In genomic region chr4:122842984-122843531, GRCh38 we compare ENCODE assay signal across 15 cellular contexts. TPM values are rescaled to one million over a fixed set of nuclear protein-coding genes. Genes with fewer than 3 reads are reported as not detected.
DNase-seq lines count a peak whose midpoint lies in the region; ATAC-seq and TF ChIP-seq lines count a peak whose summit lies in the region.
"Had no signal": no experiment of that assay in that cellular context is flagged by ENCODE, and none has a peak within 500 bp of the region (broad histone marks: within the 10 kb centered on the region; RNA-seq: fewer than 3 reads in every experiment).

No MANE protein-coding gene starts in this region.

- peaks cover 87% of the 10 kb centered on the region for H3K4me1 ChIP-seq in GM23248 (ENCODE audit: insufficient read depth)
- peaks cover 9% of the 10 kb centered on the region for H3K4me1 ChIP-seq in PC-3 (ENCODE audit: insufficient read depth, low read length)
- H3K4me1 ChIP-seq in smooth muscle cell (ENCODE audit: low read depth): peaks cover 21% of the 10 kb centered on the region

- ATAC-seq in PC-3 (peak; percentile 62), left cardiac atrium (peak in 1 of 2 donors; percentile 41), HG02981 (IDR thresholded peaks at IDR 0.05; ENCODE audit: unreplicated experiment) (no peak)
- ATAC-seq: stimulated activated effector memory CD8-positive, alpha-beta T cell treated with anti-CD3 and anti-CD28 coated beads, Interleukin-12 subunit alpha, Interleukin-12 subunit beta, amount 100 ng/mL, for 72 hours; T-helper 17 cell had no signal

- CTCF ChIA-PET in PC-3 (lab: Charles Lee): no interaction called here

- peak overlapping the region; percentile 21 for H3K4me3 ChIP-seq in GM23248
- H3K4me3 ChIP-seq in PC-3 (ENCODE audit: low read length): no peak overlapping the region
- no peak overlapping the region for H3K4me3 ChIP-seq in smooth muscle cell
- no peak overlapping the region for H3K4me3 ChIP-seq in dorsolateral prefrontal cortex

- TF ChIP-seq CTCF in PC-3 (conservative IDR thresholded peaks at IDR 0.05; ENCODE audit: low read depth, low read length) (no peak), smooth muscle cell (IDR thresholded peaks at IDR 0.05; ENCODE audit: borderline replicate concordance, insufficient read depth, poor library complexity, severe bottlenecking) (no peak), dorsolateral prefrontal cortex (IDR thresholded peaks at IDR 0.05 in 54 of 56, conservative IDR thresholded peaks at IDR 0.05 in 2 of 56; ENCODE audit: low read depth in 1 of 56, partially characterized antibody in 56 of 56) (no peak), GM13977 (IDR thresholded peaks at IDR 0.05; ENCODE audit: extremely low read depth, insufficient read depth, missing control alignments) (no peak)

- H4K20me1 ChIP-seq in GM23248 (ENCODE audit: insufficient read depth) (peaks cover 72% of the 10 kb centered on the region), PC-3 (ENCODE audit: low read length) (no peaks in the 10 kb centered on the region), smooth muscle cell (ENCODE audit: low read depth) (no peaks in the 10 kb centered on the region)

- H3K9me3 ChIP-seq in GM23248 (ENCODE audit: low read depth) (no peaks in the 10 kb centered on the region), PC-3 (ENCODE audit: low read length) (no peaks in the 10 kb centered on the region), smooth muscle cell (replicated peaks; ENCODE audit: low read depth) (no peaks in the 10 kb centered on the region)

- peak overlapping the region; percentile 49 for H3K27ac ChIP-seq in GM23248
- no peak overlapping the region for H3K27ac ChIP-seq in PC-3 (ENCODE audit: low read length)
- peak overlapping the region; percentile 40 for H3K27ac ChIP-seq in smooth muscle cell (ENCODE audit: low read depth)
- H3K27ac ChIP-seq in dorsolateral prefrontal cortex: no peak overlapping the region

- H3K79me2 ChIP-seq in GM23248 (ENCODE audit: insufficient read depth) (peaks cover 100% of the 10 kb centered on the region), PC-3 (ENCODE audit: low read length) (peaks cover 8% of the 10 kb centered on the region), smooth muscle cell (ENCODE audit: low read depth) (peaks cover 15% of the 10 kb centered on the region)

- peak overlapping the region; percentile 13 for H3K9ac ChIP-seq in GM23248
- H3K9ac ChIP-seq in PC-3 (ENCODE audit: low read length): no peak overlapping the region
- H3K9ac ChIP-seq in smooth muscle cell (ENCODE audit: low read depth): no peak overlapping the region

- H3K27me3 ChIP-seq in GM23248 (replicated peaks; ENCODE audit: insufficient read depth) (no peaks in the 10 kb centered on the region), PC-3 (ENCODE audit: low read length) (no peaks in the 10 kb centered on the region), smooth muscle cell (ENCODE audit: low read depth) (no peaks in the 10 kb centered on the region), dorsolateral prefrontal cortex (no peaks in the 10 kb centered on the region)

- in situ Hi-C loops in GM23248 (cut with MboI) (no loop called here), ACHN (cut with HindIII; ENCODE audit: low pct_ligation_motif_present, low pct_unique_long_range_greater_than_20kb, low sequenced_read_pairs) (no loop called here), GM13977 (cut with MboI; ENCODE audit: low pct_unique_long_range_greater_than_20kb, low sequenced_read_pairs, unreplicated experiment) (no loop called here)

- H3F3A ChIP-seq in GM23248 (ENCODE audit: insufficient read depth): peaks cover 100% of the 10 kb centered on the region
- H3F3A ChIP-seq in PC-3 (ENCODE audit: low read length, unreplicated experiment): no peaks in the 10 kb centered on the region
- H3F3A ChIP-seq in smooth muscle cell (ENCODE audit: low read depth): no peaks in the 10 kb centered on the region

- 20 to 26% methylated on average over 4 of the region's 4 CpGs for WGBS in GM23248 (ENCODE audit: low coverage in 1 of 2, low lambda C conversion rate in 2 of 2, missing lambda C conversion rate in 2 of 2), 2 experiments
- 39% methylated on average over 4 of the region's 4 CpGs for WGBS in smooth muscle cell (ENCODE audit: low lambda C conversion rate)

- H3K36me3 ChIP-seq in GM23248 (ENCODE audit: low read depth) (peaks cover 79% of the 10 kb centered on the region), PC-3 (ENCODE audit: low read depth, low read length) (no peaks in the 10 kb centered on the region), smooth muscle cell (ENCODE audit: low read depth) (no peaks in the 10 kb centered on the region)

- BruUV-seq in PC-3 (replicated peaks; lab: Mats Ljungman, UMichigan): no TSS peak

- intact Hi-C loops in PC-3 (cut with micrococcal nuclease): no loop called here
- intact Hi-C loops in left cardiac atrium (cut with DNase I): no loop called here
- intact Hi-C loops in dorsolateral prefrontal cortex (cut with DNase I): no loop called here

- H3K9me2 ChIP-seq in GM23248 (ENCODE audit: insufficient read depth) (no peaks in the 10 kb centered on the region), PC-3 (replicated peaks; ENCODE audit: low read length) (no peaks in the 10 kb centered on the region)

- POLR2A ChIA-PET in PC-3 (lab: Charles Lee; ENCODE audit: unreplicated experiment): no interaction called here

- H3K4me2 ChIP-seq in GM23248 (ENCODE audit: unreplicated experiment): peak overlapping the region; percentile 45
- no peak overlapping the region for H3K4me2 ChIP-seq in PC-3 (ENCODE audit: low read length)
- H3K4me2 ChIP-seq in smooth muscle cell: no peak overlapping the region

- H2AFZ ChIP-seq in GM23248 (no peak overlapping the region), PC-3 (ENCODE audit: low read length) (no peak overlapping the region), smooth muscle cell (ENCODE audit: low read depth) (no peak overlapping the region)

- peak; percentile 48 for DNase-seq in GM23248
- peak; percentile 8 for DNase-seq in PC-3
- peak; percentile 24 for DNase-seq in left cardiac atrium
- no peak for DNase-seq in smooth muscle cell (lab: John Stamatoyannopoulos, UW; ENCODE audit: unreplicated experiment)
- no peak for DNase-seq in ACHN
- no peak for DNase-seq in dorsolateral prefrontal cortex
- no peak for DNase-seq in GM13977 (ENCODE audit: low spot score)
- DNase-seq: activated CD4-positive, alpha-beta T cell treated with anti-CD3 and anti-CD28 coated beads for 4 hours; amygdala; NCI-H1048; NCI-H345; stimulated activated CD4-positive, alpha-beta T cell treated with anti-CD3 and anti-CD28 coated beads, Interleukin-4, amount 100 ng/mL, for 24 hours; T-helper 17 cell had no signal

RNA-seq across cellular contexts. Expression of gene FGF2, which starts 16.4 kb away (rescaled TPM):
- 293 and 306 TPM in 2 replicates for total RNA-seq in GM23248 (2014; rRNA removed; shearing (Covaris generic))
- polyA plus RNA-seq in GM23248 (2016; fragmentation: Nextera tagmentation; extraction: Ambion mirVana): 36.9 and 38.4 TPM in 2 replicates
- 4.0 and 4.1 TPM in 2 replicates for total RNA-seq in PC-3 (2014; rRNA removed)
- total RNA-seq in left cardiac atrium: 10 to 100 TPM in 1 of 2 donors, 1 to 10 TPM in 1; 7.5 to 14.3 TPM
- total RNA-seq in smooth muscle cell: 17.7 and 18.9 TPM in 2 replicates
- 9.4 and 11.8 TPM in 2 replicates for polyA plus RNA-seq in smooth muscle cell
- 10 to 100 TPM; 14.4 to 85.8 (median 31.7) TPM for total RNA-seq in dorsolateral prefrontal cortex

Comparison
In these comparisons a context has a peak if more than half of its experiments do, and no peak if none do; other contexts are left out.
1. DNase-seq: peak in GM23248 (single experiment), PC-3 (single experiment) and left cardiac atrium (single experiment); none in smooth muscle cell (single experiment), ACHN (single experiment), dorsolateral prefrontal cortex (0 of 10) and GM13977 (single experiment).
2. H3K27ac ChIP-seq: peak in GM23248 (single experiment) and smooth muscle cell (single experiment); none in PC-3 (single experiment) and dorsolateral prefrontal cortex (0 of 59).